ENCODE assay signal across 1 cellular context in genomic region chr16:10654592-10655414, GRCh38.
TF ChIP-seq lines count a peak whose summit lies in the region.

No MANE protein-coding gene starts in this region.

TF ChIP-seq in HepG2, 621 proteins besides CTCF, POLR2A, EP300 and RAD21 (continued from another document):
- TF ChIP-seq THRA (CRISPR knock-in tag; IDR thresholded peaks at IDR 0.05; ENCODE audit: borderline replicate concordance): no peak
- peak; percentile 66 for TF ChIP-seq SOX5 (CRISPR knock-in tag; IDR thresholded peaks at IDR 0.05; ENCODE audit: borderline replicate concordance)
- no peak for TF ChIP-seq ZNF740 (CRISPR knock-in tag; IDR thresholded peaks at IDR 0.05)
- TF ChIP-seq ZNF343 (CRISPR knock-in tag; IDR thresholded peaks at IDR 0.05): no peak
- no peak for TF ChIP-seq DMTF1 (CRISPR knock-in tag; IDR thresholded peaks at IDR 0.05)
- TF ChIP-seq SP1 (IDR thresholded peaks at IDR 0.05): no peak
- TF ChIP-seq SP1 (CRISPR knock-in tag; IDR thresholded peaks at IDR 0.05): no peak
- TF ChIP-seq BHLHE40 (IDR thresholded peaks at IDR 0.05; ENCODE audit: low read length): no peak
- TF ChIP-seq GATAD2A (CRISPR knock-in tag; IDR thresholded peaks at IDR 0.05): peak; percentile 35; the same call in 1 of the 2 replicates
- no peak; the same call in 1 of the 2 replicates for TF ChIP-seq ARNTL (CRISPR knock-in tag; IDR thresholded peaks at IDR 0.05)
- no peak for TF ChIP-seq SRF (IDR thresholded peaks at IDR 0.05; ENCODE audit: low read depth, low read length)
- no peak for TF ChIP-seq ZNF672 (CRISPR knock-in tag; IDR thresholded peaks at IDR 0.05)
- TF ChIP-seq FLYWCH1 (CRISPR knock-in tag; IDR thresholded peaks at IDR 0.05): no peak
- no peak for TF ChIP-seq MED8 (CRISPR knock-in tag; IDR thresholded peaks at IDR 0.05; ENCODE audit: insufficient replicate concordance)
- no peak for TF ChIP-seq NFKB2 (CRISPR knock-in tag; IDR thresholded peaks at IDR 0.05; ENCODE audit: borderline replicate concordance)
- no peak for TF ChIP-seq KMT2A (CRISPR knock-in tag; IDR thresholded peaks at IDR 0.05)
- TF ChIP-seq NAIF1 (CRISPR knock-in tag; IDR thresholded peaks at IDR 0.05; ENCODE audit: borderline replicate concordance): no peak
- TF ChIP-seq ZFP36L2 (CRISPR knock-in tag; IDR thresholded peaks at IDR 0.05): no peak
- no peak for TF ChIP-seq ZNF563 (CRISPR knock-in tag; IDR thresholded peaks at IDR 0.05)
- no peak for TF ChIP-seq MTF1 (CRISPR knock-in tag; IDR thresholded peaks at IDR 0.05)
- TF ChIP-seq FOXA1 (IDR thresholded peaks at IDR 0.05): no peak
- peak; percentile 62 for TF ChIP-seq FOXA1 (CRISPR knock-in tag; IDR thresholded peaks at IDR 0.05)
- no peak for TF ChIP-seq ZBTB8A (CRISPR knock-in tag; IDR thresholded peaks at IDR 0.05; ENCODE audit: borderline replicate concordance, low read depth)
- TF ChIP-seq RCOR2 (CRISPR knock-in tag; IDR thresholded peaks at IDR 0.05): peak; percentile 66; the same call in 1 of the 2 replicates
- TF ChIP-seq ATAD3A (CRISPR knock-in tag; IDR thresholded peaks at IDR 0.05): no peak
- no peak for TF ChIP-seq ZNF44 (CRISPR knock-in tag; IDR thresholded peaks at IDR 0.05)
- no peak for TF ChIP-seq SMYD3 (CRISPR knock-in tag; IDR thresholded peaks at IDR 0.05)
- TF ChIP-seq PBX3 (CRISPR knock-in tag; IDR thresholded peaks at IDR 0.05; ENCODE audit: borderline replicate concordance): no peak
- TF ChIP-seq GATAD1 (CRISPR knock-in tag; IDR thresholded peaks at IDR 0.05): no peak
- no peak for TF ChIP-seq ZNF768 (CRISPR knock-in tag; IDR thresholded peaks at IDR 0.05)
- TF ChIP-seq ZBTB26 (CRISPR knock-in tag; IDR thresholded peaks at IDR 0.05; ENCODE audit: borderline replicate concordance): no peak
- TF ChIP-seq SATB2 (CRISPR knock-in tag; IDR thresholded peaks at IDR 0.05): no peak
- TF ChIP-seq NCOA5 (CRISPR knock-in tag; IDR thresholded peaks at IDR 0.05): no peak
- TF ChIP-seq CBX2 (IDR thresholded peaks at IDR 0.05; ENCODE audit: low read depth, low read length): no peak
- no peak for TF ChIP-seq CBX2 (CRISPR knock-in tag; IDR thresholded peaks at IDR 0.05; ENCODE audit: low read depth)
- no peak for TF ChIP-seq KLF15 (CRISPR knock-in tag; IDR thresholded peaks at IDR 0.05; ENCODE audit: borderline replicate concordance)
- TF ChIP-seq SOX13 (IDR thresholded peaks at IDR 0.05): no peak
- peak in 1 of 2 experiments; percentile 66; a peak in 2 of 4 replicates for TF ChIP-seq SOX13 (CRISPR knock-in tag; conservative IDR thresholded peaks at IDR 0.05 in 1 of 2, IDR thresholded peaks at IDR 0.05 in 1 of 2)
- peak; percentile 74 for TF ChIP-seq PCBP2 (optimal IDR thresholded peaks at IDR 0.05; ENCODE audit: low read depth, low read length, poor library complexity, severe bottlenecking)
- no peak for TF ChIP-seq ZFP91 (CRISPR knock-in tag; IDR thresholded peaks at IDR 0.05; ENCODE audit: borderline replicate concordance)
- no peak for TF ChIP-seq ZNF296 (CRISPR knock-in tag; conservative IDR thresholded peaks at IDR 0.05)
- no peak for TF ChIP-seq RFX1 (IDR thresholded peaks at IDR 0.05)
- TF ChIP-seq NFAT5 (CRISPR knock-in tag; IDR thresholded peaks at IDR 0.05): no peak
- no peak for TF ChIP-seq MXD1 (CRISPR knock-in tag; IDR thresholded peaks at IDR 0.05)
- TF ChIP-seq ZBTB1 (CRISPR knock-in tag; IDR thresholded peaks at IDR 0.05; ENCODE audit: borderline replicate concordance): no peak
- 0 out of 2 replicates have a peak, but pooled peaks have one; percentile 26 for TF ChIP-seq ZBTB25 (CRISPR knock-in tag; IDR thresholded peaks at IDR 0.05)
